In genomic region chr10:95907454-95908253, GRCh38 we compare ENCODE assay signal across 8 cellular contexts. TPM values are rescaled to one million over a fixed set of nuclear protein-coding genes. Genes with fewer than 3 reads are reported as not detected.
DNase-seq lines count a peak whose midpoint lies in the region; ATAC-seq and TF ChIP-seq lines count a peak whose summit lies in the region.

Gene CC2D2B (plus strand): TSS chr10:95907975. CDS start chr10:95911324, 3,349 bp downstream.

- no peaks in the 10 kb centered on the region for H3F3A ChIP-seq in PC-9 (ENCODE audit: insufficient read depth, low read depth)

- POLR2A ChIA-PET in PC-9 (lab: Charles Lee; ENCODE audit: unreplicated experiment), result no interaction called here
- POLR2A ChIA-PET in naive thymus-derived CD4-positive, alpha-beta T cell (lab: Charles Lee), result interaction anchor here (0.8 to 0.9 kb wide), 2 partner anchors 46 to 222 kb away, joined by 3 read pairs; partner anchors contain the start of gene ZNF518A

- H3K9ac ChIP-seq in fibroblast of lung (ENCODE audit: insufficient read depth, low read length), result peak within 1 kb of the TSS; percentile 61

- peak within 1 kb of the TSS; percentile 88 for H3K4me3 ChIP-seq in PC-9
- H3K4me3 ChIP-seq in fibroblast of lung (replicated peaks in 1 of 4; ENCODE audit: control extremely low read depth in 1 of 4, insufficient read depth in 1 of 4, low read depth in 3 of 4, low read length in 4 of 4), result peak within 1 kb of the TSS; percentile 79 to 89 (median 86)
- H3K4me3 ChIP-seq in naive thymus-derived CD4-positive, alpha-beta T cell (ENCODE audit: low read length), result peak within 1 kb of the TSS; percentile 62

- H3K4me1 ChIP-seq in PC-9 (replicated peaks; ENCODE audit: insufficient read depth), result no peaks in the 10 kb centered on the region
- H3K4me1 ChIP-seq in fibroblast of lung (ENCODE audit: control insufficient read depth, extremely low read depth, insufficient read depth, low read length), result no peaks in the 10 kb centered on the region
- H3K4me1 ChIP-seq in naive thymus-derived CD4-positive, alpha-beta T cell (ENCODE audit: control insufficient read depth in 2 of 2, insufficient read depth in 2 of 2, low read length in 2 of 2), result no peaks in the 10 kb centered on the region

- H3K27me3 ChIP-seq in PC-9 (ENCODE audit: insufficient read depth, low read depth) (no peaks in the 10 kb centered on the region), fibroblast of lung (ENCODE audit: control insufficient read depth, insufficient read depth, low read length) (no peaks in the 10 kb centered on the region)
- no peaks in the 10 kb centered on the region for H3K27me3 ChIP-seq in naive thymus-derived CD4-positive, alpha-beta T cell (ENCODE audit: control insufficient read depth in 2 of 2, insufficient read depth in 2 of 2, low read length in 2 of 2)

- peak within 1 kb of the TSS; percentile 92 for H3K4me3 Mint-ChIP-seq in activated T-helper 1 cell treated with anti-CD3 and anti-CD28 coated beads, Interleukin-12 subunit alpha, Interleukin-12 subunit beta, Interleukin-2, Interleukin-4 antibody, amounts not matched to agents 30 ng/mL and 10 ng/mL and 1 ng/mL, durations not matched to agents 14 hours and 24 hours and 36 hours
- H3K4me3 Mint-ChIP-seq in naive thymus-derived CD4-positive, alpha-beta T cell, result peak within 1 kb of the TSS; percentile 92 to 95 (median 94)

- H3K4me1 Mint-ChIP-seq in activated T-helper 1 cell treated with anti-CD3 and anti-CD28 coated beads, Interleukin-12 subunit alpha, Interleukin-12 subunit beta, Interleukin-2, Interleukin-4 antibody, amounts not matched to agents 30 ng/mL and 10 ng/mL and 1 ng/mL, durations not matched to agents 14 hours and 24 hours and 36 hours (ENCODE audit: low read depth), result peaks cover 16% of the 10 kb centered on the region
- H3K4me1 Mint-ChIP-seq in naive thymus-derived CD4-positive, alpha-beta T cell, result peaks cover 11 to 20% (median 18%) of the 10 kb centered on the region in 7 donors

- no peaks in the 10 kb centered on the region for H3K36me3 ChIP-seq in PC-9 (ENCODE audit: low read depth)
- no peaks in the 10 kb centered on the region for H3K36me3 ChIP-seq in fibroblast of lung (ENCODE audit: control insufficient read depth, insufficient read depth, low read length)
- H3K36me3 ChIP-seq in naive thymus-derived CD4-positive, alpha-beta T cell (ENCODE audit: control insufficient read depth in 2 of 3, insufficient read depth in 3 of 3, low read length in 3 of 3), result peaks cover 0 to 12% (median 0%) of the 10 kb centered on the region in 3 experiments

- H3K27me3 Mint-ChIP-seq in activated T-helper 1 cell treated with anti-CD3 and anti-CD28 coated beads, Interleukin-12 subunit alpha, Interleukin-12 subunit beta, Interleukin-2, Interleukin-4 antibody, amounts not matched to agents 30 ng/mL and 10 ng/mL and 1 ng/mL, durations not matched to agents 14 hours and 24 hours and 36 hours (ENCODE audit: insufficient read depth), result peaks cover 16% of the 10 kb centered on the region
- peaks cover 0 to 20% (median 0%) of the 10 kb centered on the region in 5 donors for H3K27me3 Mint-ChIP-seq in naive thymus-derived CD4-positive, alpha-beta T cell

- H3K27ac ChIP-seq in PC-9, result no peak within 1 kb of the TSS
- peak within 1 kb of the TSS; percentile 75 for H3K27ac ChIP-seq in fibroblast of lung (ENCODE audit: insufficient read depth, low read length)
- peak within 1 kb of the TSS; percentile 65 for H3K27ac ChIP-seq in naive thymus-derived CD4-positive, alpha-beta T cell (ENCODE audit: low read depth, low read length)

- H3K79me2 ChIP-seq in PC-9 (ENCODE audit: low read depth) (no peaks in the 10 kb centered on the region), fibroblast of lung (ENCODE audit: control insufficient read depth, insufficient read depth, low read length) (peaks cover 1% of the 10 kb centered on the region)

- H3K9me3 Mint-ChIP-seq in activated T-helper 1 cell treated with anti-CD3 and anti-CD28 coated beads, Interleukin-12 subunit alpha, Interleukin-12 subunit beta, Interleukin-2, Interleukin-4 antibody, amounts not matched to agents 30 ng/mL and 10 ng/mL and 1 ng/mL, durations not matched to agents 14 hours and 24 hours and 36 hours, result no peaks in the 10 kb centered on the region
- H3K9me3 Mint-ChIP-seq in naive thymus-derived CD4-positive, alpha-beta T cell, result no peaks in the 10 kb centered on the region

- H3K9me3 ChIP-seq in PC-9 (ENCODE audit: insufficient read depth, low read depth) (no peaks in the 10 kb centered on the region), fibroblast of lung (ENCODE audit: control insufficient read depth, insufficient read depth, low read depth, low read length) (no peaks in the 10 kb centered on the region)
- H3K9me3 ChIP-seq in naive thymus-derived CD4-positive, alpha-beta T cell (ENCODE audit: control insufficient read depth in 2 of 3, low read length in 3 of 3), result no peaks in the 10 kb centered on the region

- H2AFZ ChIP-seq in PC-9 (peak within 1 kb of the TSS; percentile 93), fibroblast of lung (ENCODE audit: low read length) (peak within 1 kb of the TSS; percentile 100)

- no TSS peak for BruUV-seq in PC-9 (replicated peaks; lab: Mats Ljungman, UMichigan)

- H3K4me2 ChIP-seq in PC-9, result peak within 1 kb of the TSS; percentile 87
- H3K4me2 ChIP-seq in fibroblast of lung (ENCODE audit: extremely low read depth, insufficient read depth, low read length), result peak within 1 kb of the TSS; percentile 90

- H4K20me1 ChIP-seq in PC-9 (ENCODE audit: insufficient read depth) (no peaks in the 10 kb centered on the region), fibroblast of lung (ENCODE audit: control insufficient read depth, extremely low read depth, insufficient read depth, low read length) (no peaks in the 10 kb centered on the region)

- H3K36me3 Mint-ChIP-seq in activated T-helper 1 cell treated with anti-CD3 and anti-CD28 coated beads, Interleukin-12 subunit alpha, Interleukin-12 subunit beta, Interleukin-2, Interleukin-4 antibody, amounts not matched to agents 30 ng/mL and 10 ng/mL and 1 ng/mL, durations not matched to agents 14 hours and 24 hours and 36 hours (ENCODE audit: low read depth), result peaks cover 7% of the 10 kb centered on the region
- H3K36me3 Mint-ChIP-seq in naive thymus-derived CD4-positive, alpha-beta T cell, result peaks cover 0 to 11% (median 0%) of the 10 kb centered on the region in 5 donors

- H3K27ac Mint-ChIP-seq in activated T-helper 1 cell treated with anti-CD3 and anti-CD28 coated beads, Interleukin-12 subunit alpha, Interleukin-12 subunit beta, Interleukin-2, Interleukin-4 antibody, amounts not matched to agents 30 ng/mL and 10 ng/mL and 1 ng/mL, durations not matched to agents 14 hours and 24 hours and 36 hours, result peak within 1 kb of the TSS; percentile 91
- peak within 1 kb of the TSS; percentile 29 to 92 (median 89) for H3K27ac Mint-ChIP-seq in naive thymus-derived CD4-positive, alpha-beta T cell

- intact Hi-C loops in PC-9 (cut with micrococcal nuclease; ENCODE audit: unreplicated experiment), result loop anchor here (5.0 to 10.0 kb wide), 2 partner anchors 215 to 217 kb away; partner anchors contain the start of gene TCTN3
- intact Hi-C loops in activated T-helper 1 cell treated with anti-CD3 and anti-CD28 coated beads, Interleukin-12 subunit alpha, Interleukin-12 subunit beta, Interleukin-2, Interleukin-4 antibody, amounts not matched to agents 30 ng/mL and 10 ng/mL and 1 ng/mL, durations not matched to agents 14 hours and 24 hours and 36 hours (cut with micrococcal nuclease), result loop anchor here (1.0 to 5.0 kb wide), 6 partner anchors 42 to 680 kb away; partner anchors contain the start of genes TM9SF3 and ZNF518A
- intact Hi-C loops in naive thymus-derived CD4-positive, alpha-beta T cell (cut with micrococcal nuclease), result loop anchor here (1.0 to 10.0 kb wide), 14 partner anchors 42 to 1545 kb away; partner anchors contain the start of genes HELLS (in 2 of the 2), CCNJ (in 1 of the 2), LCOR (in 1 of the 2) and NOC3L (in 1 of the 2)

- no peaks in the 10 kb centered on the region for H3K9me2 ChIP-seq in PC-9 (ENCODE audit: insufficient read depth)

- CTCF ChIA-PET in PC-9 (lab: Charles Lee), result interaction anchor here (0.7 to 1.0 kb wide), 2 partner anchors 177 to 214 kb away, joined by 3 read pairs; partner anchors contain the start of gene TCTN3
- CTCF ChIA-PET in naive thymus-derived CD4-positive, alpha-beta T cell (lab: Charles Lee), result interaction anchor here (0.7 to 1.6 kb wide), 2 partner anchors 43 to 214 kb away, joined by 3 to 4 read pairs; partner anchors contain the start of gene TCTN3

- DNase-seq in DMS153 treated with DMSO at 0.1 percent for 48 hours (lab: John Stamatoyannopoulos, UW; ENCODE audit: unreplicated experiment), result peak; percentile 71
- peak in 72 of 76 experiments; percentile 8 to 90 (median 66) for DNase-seq in HUDEP-2 (lab: John Stamatoyannopoulos, UW; ENCODE audit: unreplicated experiment in 76 of 76)
- peak; percentile 49 to 69 for DNase-seq in PC-9
- peak; percentile 59 for DNase-seq in activated T-helper 1 cell treated with anti-CD3 and anti-CD28 coated beads, Interleukin-12 subunit alpha, Interleukin-12 subunit beta, Interleukin-2, Interleukin-4 antibody, amounts not matched to agents 30 ng/mL and 10 ng/mL and 1 ng/mL, durations not matched to agents 14 hours and 24 hours and 36 hours (ENCODE audit: low spot score)
- DNase-seq in fibroblast of lung (ENCODE audit: low read depth in 2 of 2), result peak; percentile 84 to 85
- peak; percentile 26 to 78 (median 53) for DNase-seq in naive thymus-derived CD4-positive, alpha-beta T cell
- peak in 5 of 6 experiments; percentile 30 to 77 (median 42) for DNase-seq in stimulated activated naive CD4-positive, alpha-beta T cell (lab: John Stamatoyannopoulos, UW)

- TF ChIP-seq CTCF in PC-9 (conservative IDR thresholded peaks at IDR 0.05), result no peak
- TF ChIP-seq CTCF in fibroblast of lung (conservative IDR thresholded peaks at IDR 0.05 in 1 of 2, IDR thresholded peaks at IDR 0.05 in 1 of 2; ENCODE audit: low read depth in 1 of 2, low read length in 2 of 2), result no peak

- ATAC-seq in GM21381 (IDR thresholded peaks at IDR 0.05; ENCODE audit: unreplicated experiment), result peak; percentile 89
- ATAC-seq in naive thymus-derived CD4-positive, alpha-beta T cell, result peak; percentile 84

RNA-seq across cellular contexts. Expression of gene CC2D2B, which starts in this region (rescaled TPM):
- total RNA-seq in PC-9 (2021) (not detected in 2 replicates), fibroblast of lung (0.26 and 0.33 TPM in 2 replicates)
- total RNA-seq in activated T-helper 1 cell treated with anti-CD3 and anti-CD28 coated beads, Interleukin-12 subunit alpha, Interleukin-12 subunit beta, Interleukin-2, Interleukin-4 antibody, amounts not matched to agents 30 ng/mL and 10 ng/mL and 1 ng/mL, durations not matched to agents 14 hours and 24 hours and 36 hours, result 0.60 and 0.96 TPM in 2 replicates
- not detected in 2 replicates for polyA plus RNA-seq in fibroblast of lung
- polyA plus RNA-seq in fibroblast of lung (2012), result 0.08 TPM in 1 of 2 replicates, not detected in the other
- not detected in 2 replicates for polyA minus RNA-seq in fibroblast of lung (ENCODE audit: low replicate concordance)
- under 1 TPM in 2 of 5 experiments, not detected in 3; 0.64 to 0.99 TPM for total RNA-seq in naive thymus-derived CD4-positive, alpha-beta T cell
- polyA plus RNA-seq in naive thymus-derived CD4-positive, alpha-beta T cell, result not detected

Comparison
In these comparisons a context has a peak if more than half of its experiments do, and no peak if none do; other contexts are left out.
1. Peak in DNase-seq, H3K4me3 ChIP-seq and H3K4me2 ChIP-seq in PC-9; RNA of the gene not detected or under 1 TPM.
2. Peak in DNase-seq in activated T-helper 1 cell treated with anti-CD3 and anti-CD28 coated beads, Interleukin-12 subunit alpha, Interleukin-12 subunit beta, Interleukin-2, Interleukin-4 antibody, amounts not matched to agents 30 ng/mL and 10 ng/mL and 1 ng/mL, durations not matched to agents 14 hours and 24 hours and 36 hours; RNA of the gene not detected or under 1 TPM.
3. Peak in DNase-seq, H3K4me3 ChIP-seq, H3K27ac ChIP-seq, H3K9ac ChIP-seq and H3K4me2 ChIP-seq in fibroblast of lung; RNA of the gene not detected or under 1 TPM.
4. Peak in DNase-seq, ATAC-seq, H3K4me3 ChIP-seq and H3K27ac ChIP-seq in naive thymus-derived CD4-positive, alpha-beta T cell; RNA of the gene not detected or under 1 TPM.